In the genomic region with DNA sequence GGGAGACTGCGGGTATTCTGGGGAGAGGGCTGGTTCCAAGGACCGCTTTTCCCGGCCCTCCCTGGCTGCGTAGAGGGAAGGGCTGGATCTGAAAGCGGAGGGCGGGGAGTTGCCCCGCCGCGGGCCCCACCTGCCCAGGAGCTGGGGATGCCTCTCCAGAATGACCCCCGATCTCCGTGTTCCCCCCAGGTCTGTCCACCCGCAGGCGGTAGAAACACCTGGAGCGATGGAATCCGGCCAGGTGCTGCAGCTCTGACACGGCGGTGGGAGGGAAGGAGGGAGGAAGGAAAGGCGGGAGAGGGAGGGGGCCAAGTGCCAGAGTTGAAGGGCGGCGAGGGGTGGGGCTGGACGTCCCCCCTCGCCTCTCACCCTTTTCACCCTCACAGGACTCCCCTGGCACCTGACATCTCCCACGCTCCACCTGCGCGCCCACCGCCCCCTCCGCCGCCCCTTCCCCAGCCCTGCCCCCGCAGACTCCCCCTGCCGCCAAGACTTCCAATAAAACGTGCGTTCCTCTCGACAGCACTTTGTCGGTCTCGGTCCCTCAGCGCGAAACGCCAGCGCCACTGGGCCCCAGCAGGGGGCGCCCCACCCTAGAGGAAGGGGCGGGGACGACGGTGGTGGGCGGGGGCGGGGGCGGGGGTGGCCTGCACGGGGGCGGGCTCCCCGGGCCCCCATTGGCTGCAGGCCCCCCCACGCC, we compare ENCODE assay signal across 8 cellular contexts. TPM values are rescaled to one million over a fixed set of nuclear protein-coding genes. Genes with fewer than 3 reads are reported as not detected.
DNase-seq lines count a peak whose midpoint lies in the region; ATAC-seq lines count a peak whose summit lies in the region.

No MANE protein-coding gene starts in this region.

- peaks cover 36% of the 10 kb centered on the region for H3K4me1 Mint-ChIP-seq in activated naive CD4-positive, alpha-beta T cell treated with anti-CD3 and anti-CD28 coated beads, Interleukin-2, amount 50 U/mL, for 24 hours

- no peaks in the 10 kb centered on the region for H3K36me3 Mint-ChIP-seq in activated naive CD4-positive, alpha-beta T cell treated with anti-CD3 and anti-CD28 coated beads, Interleukin-2, amount 50 U/mL, for 24 hours

- peak; percentile 23 for DNase-seq in SIG-M5 treated with dmso at 0.1 percent for 504 hours (lab: John Stamatoyannopoulos, UW; ENCODE audit: unreplicated experiment)
- DNase-seq in SIG-M5 (lab: John Stamatoyannopoulos, UW): no peak
- DNase-seq in SK-MEL-5 (ENCODE audit: low read depth, low spot score): peak; percentile 54
- DNase-seq in iPS DF 6.9 (ENCODE audit: low read depth, low spot score): no peak
- peak; percentile 66 for DNase-seq in stimulated activated CD4-positive, alpha-beta T cell treated with anti-CD3 and anti-CD28 coated beads, Interleukin-1b, Interleukin-23, amount 100 ng/mL, for 48 hours
- no peak for DNase-seq in foreskin melanocyte

- H3K36me3 ChIP-seq in iPS DF 6.9 (ENCODE audit: control insufficient read depth, insufficient read depth, low read length): no peaks in the 10 kb centered on the region

- no peaks in the 10 kb centered on the region for H3K27me3 ChIP-seq in iPS DF 6.9 (ENCODE audit: control insufficient read depth, insufficient read depth, low read length)

- in situ Hi-C loops in SK-MEL-5 (cut with HindIII; ENCODE audit: low pct_unique_long_range_greater_than_20kb, low sequenced_read_pairs): no loop called here

- H3K27ac ChIP-seq in iPS DF 6.9 (ENCODE audit: low read length): no peak overlapping the region

- no peaks in the 10 kb centered on the region for H3K9me3 ChIP-seq in iPS DF 6.9 (ENCODE audit: control insufficient read depth, insufficient read depth, low read length)

- no peak overlapping the region for H3K27ac Mint-ChIP-seq in activated naive CD4-positive, alpha-beta T cell treated with anti-CD3 and anti-CD28 coated beads, Interleukin-2, amount 50 U/mL, for 24 hours

- no peaks in the 10 kb centered on the region for H3K9me3 Mint-ChIP-seq in activated naive CD4-positive, alpha-beta T cell treated with anti-CD3 and anti-CD28 coated beads, Interleukin-2, amount 50 U/mL, for 24 hours

- no peaks in the 10 kb centered on the region for H3K27me3 Mint-ChIP-seq in activated naive CD4-positive, alpha-beta T cell treated with anti-CD3 and anti-CD28 coated beads, Interleukin-2, amount 50 U/mL, for 24 hours

- WGBS in iPS DF 6.9 (ENCODE audit: insufficient coverage, insufficient read length): no CpG with 5 or more reads among the region's 50 CpGs

- ATAC-seq in HG03196 (IDR thresholded peaks at IDR 0.05; ENCODE audit: unreplicated experiment): no peak

- H3K4me3 Mint-ChIP-seq in activated naive CD4-positive, alpha-beta T cell treated with anti-CD3 and anti-CD28 coated beads, Interleukin-2, amount 50 U/mL, for 24 hours: peak overlapping the region; percentile 86

- peak overlapping the region; percentile 71; the same call in 1 of the 2 replicates for H3K4me3 ChIP-seq in iPS DF 6.9 (ENCODE audit: low read length)

- peaks cover 12% of the 10 kb centered on the region for H3K4me1 ChIP-seq in iPS DF 6.9 (ENCODE audit: control insufficient read depth, insufficient read depth, low read length)

RNA-seq across cellular contexts. Expression of a gene that starts 0.4 kb away (rescaled TPM):
- not detected in 2 replicates for total RNA-seq in SK-MEL-5 (2014; rRNA removed; shearing (Covaris generic))
- polyA plus RNA-seq in SK-MEL-5 (2015; cell fraction: cytosol; rRNA removed): not detected in 2 replicates
- polyA plus RNA-seq in SK-MEL-5 (2015; cell fraction: nucleus; rRNA removed): 0.22 TPM in 1 of 2 replicates, not detected in the other

RNA-seq across cellular contexts. Expression of a gene that starts 4.1 kb away (rescaled TPM):
- not detected in 2 replicates for total RNA-seq in SK-MEL-5 (2014; rRNA removed; shearing (Covaris generic))
- polyA plus RNA-seq in SK-MEL-5 (2015; cell fraction: cytosol; rRNA removed): 0.13 TPM in 1 of 2 replicates, not detected in the other
- polyA plus RNA-seq in SK-MEL-5 (2015; cell fraction: nucleus; rRNA removed): not detected in 2 replicates

RNA-seq across cellular contexts. Expression of a gene that starts 7.8 kb away (rescaled TPM):
- total RNA-seq in SK-MEL-5 (2014; rRNA removed; shearing (Covaris generic)): 0.11 TPM in 1 of 2 replicates, not detected in the other
- not detected in 2 replicates for polyA plus RNA-seq in SK-MEL-5 (2015; cell fraction: cytosol; rRNA removed)
- polyA plus RNA-seq in SK-MEL-5 (2015; cell fraction: nucleus; rRNA removed): not detected in 2 replicates

RNA-seq across cellular contexts. Expression of a gene that starts 11.9 kb away (rescaled TPM):
- total RNA-seq in SK-MEL-5 (2014; rRNA removed; shearing (Covaris generic)): 71.3 and 79.3 TPM in 2 replicates
- polyA plus RNA-seq in SK-MEL-5 (2015; cell fraction: cytosol; rRNA removed): 139 and 147 TPM in 2 replicates
- 14.3 and 18.9 TPM in 2 replicates for polyA plus RNA-seq in SK-MEL-5 (2015; cell fraction: nucleus; rRNA removed)

RNA-seq across cellular contexts. Expression of a gene that starts 27.1 kb away (rescaled TPM):
- total RNA-seq in SK-MEL-5 (2014; rRNA removed; shearing (Covaris generic)): not detected in 2 replicates
- not detected in 2 replicates for polyA plus RNA-seq in SK-MEL-5 (2015; cell fraction: cytosol; rRNA removed)
- polyA plus RNA-seq in SK-MEL-5 (2015; cell fraction: nucleus; rRNA removed): not detected in 2 replicates

Comparison
In these comparisons a context has a peak if more than half of its experiments do, and no peak if none do; other contexts are left out.
1. DNase-seq: peak in SIG-M5 treated with dmso at 0.1 percent for 504 hours (single experiment), SK-MEL-5 (single experiment) and stimulated activated CD4-positive, alpha-beta T cell treated with anti-CD3 and anti-CD28 coated beads, Interleukin-1b, Interleukin-23, amount 100 ng/mL, for 48 hours (single experiment); none in SIG-M5 (single experiment), iPS DF 6.9 (single experiment) and foreskin melanocyte (single experiment).